In the genomic region with DNA sequence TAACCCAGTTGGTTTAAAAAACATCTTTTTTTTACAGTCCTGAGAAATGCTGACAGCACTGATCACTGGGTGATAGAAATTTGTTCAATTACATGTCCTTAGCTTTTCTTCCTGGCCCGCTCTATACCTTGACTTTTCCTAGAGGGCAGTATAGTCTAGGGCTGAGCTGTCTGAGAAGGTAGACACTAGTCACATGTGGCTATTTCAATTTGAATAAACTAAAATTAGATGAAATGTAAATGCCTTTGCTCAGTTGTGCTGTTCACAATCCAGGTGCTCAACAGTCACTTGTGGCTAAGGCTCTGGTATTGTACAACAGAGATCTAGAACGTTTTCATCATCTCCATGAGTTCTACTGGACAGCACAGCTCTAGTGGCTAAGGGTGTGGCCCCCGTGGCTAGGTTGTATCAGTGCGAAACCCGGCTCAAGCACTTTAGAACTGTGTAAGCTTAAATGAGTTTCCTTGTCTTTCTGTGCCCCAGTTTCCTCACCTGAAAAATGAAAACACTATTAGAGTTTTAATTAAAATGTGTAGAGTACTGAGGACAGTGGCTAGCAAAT, we compare ENCODE assay signal across 1 cellular context.
TF ChIP-seq lines count a peak whose summit lies in the region.

No MANE protein-coding gene starts in this region.

TF ChIP-seq in HCT116, 20 proteins besides CTCF, POLR2A, EP300 and RAD21 (continued from another document):
- TF ChIP-seq SIN3A (IDR thresholded peaks at IDR 0.05; ENCODE audit: low read depth), result no peak
- TF ChIP-seq JUND (IDR thresholded peaks at IDR 0.05), result no peak
- TF ChIP-seq CEBPB (IDR thresholded peaks at IDR 0.05; ENCODE audit: low read depth), result no peak
- no peak for TF ChIP-seq CBX3 (IDR thresholded peaks at IDR 0.05; ENCODE audit: low read depth)
- TF ChIP-seq, protein P1, sequence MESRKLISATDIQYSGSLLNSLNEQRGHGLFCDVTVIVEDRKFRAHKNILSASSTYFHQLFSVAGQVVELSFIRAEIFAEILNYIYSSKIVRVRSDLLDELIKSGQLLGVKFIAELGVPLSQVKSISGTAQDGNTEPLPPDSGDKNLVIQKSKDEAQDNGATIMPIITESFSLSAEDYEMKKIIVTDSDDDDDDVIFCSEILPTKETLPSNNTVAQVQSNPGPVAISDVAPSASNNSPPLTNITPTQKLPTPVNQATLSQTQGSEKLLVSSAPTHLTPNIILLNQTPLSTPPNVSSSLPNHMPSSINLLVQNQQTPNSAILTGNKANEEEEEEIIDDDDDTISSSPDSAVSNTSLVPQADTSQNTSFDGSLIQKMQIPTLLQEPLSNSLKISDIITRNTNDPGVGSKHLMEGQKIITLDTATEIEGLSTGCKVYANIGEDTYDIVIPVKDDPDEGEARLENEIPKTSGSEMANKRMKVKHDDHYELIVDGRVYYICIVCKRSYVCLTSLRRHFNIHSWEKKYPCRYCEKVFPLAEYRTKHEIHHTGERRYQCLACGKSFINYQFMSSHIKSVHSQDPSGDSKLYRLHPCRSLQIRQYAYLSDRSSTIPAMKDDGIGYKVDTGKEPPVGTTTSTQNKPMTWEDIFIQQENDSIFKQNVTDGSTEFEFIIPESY (IDR thresholded peaks at IDR 0.05; ENCODE audit: extremely low read depth, insufficient replicate concordance, low read length), result no peak
- no peak for TF ChIP-seq SRF (IDR thresholded peaks at IDR 0.05; ENCODE audit: low read depth)
- TF ChIP-seq, protein P2, sequence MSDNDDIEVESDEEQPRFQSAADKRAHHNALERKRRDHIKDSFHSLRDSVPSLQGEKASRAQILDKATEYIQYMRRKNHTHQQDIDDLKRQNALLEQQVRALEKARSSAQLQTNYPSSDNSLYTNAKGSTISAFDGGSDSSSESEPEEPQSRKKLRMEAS (IDR thresholded peaks at IDR 0.05), result no peak
- no peak for TF ChIP-seq POLR2AphosphoS5 (IDR thresholded peaks at IDR 0.05; ENCODE audit: low read depth, low read length)
- TF ChIP-seq SP1 (IDR thresholded peaks at IDR 0.05; ENCODE audit: low read depth), result no peak
- TF ChIP-seq TCF7L2 (IDR thresholded peaks at IDR 0.05; ENCODE audit: borderline replicate concordance, extremely low read depth, insufficient read depth, insufficient read length), result no peak
